In genomic region chr4:40264995-40265909, GRCh38 we compare ENCODE assay signal across 8 cellular contexts.
DNase-seq lines count a peak whose midpoint lies in the region; ATAC-seq, FAIRE-seq and TF ChIP-seq lines count a peak whose summit lies in the region.

No MANE protein-coding gene starts in this region.

- no peaks in the 10 kb centered on the region for H3K27me3 Mint-ChIP-seq in CD4-positive, alpha-beta memory T cell

- peak overlapping the region; percentile 42 to 78 (median 70) for H3K4me3 Mint-ChIP-seq in CD4-positive, alpha-beta memory T cell

- H3K36me3 ChIP-seq in CD4-positive, alpha-beta memory T cell (ENCODE audit: insufficient read depth, low read length), result no peaks in the 10 kb centered on the region
- H3K36me3 ChIP-seq in Peyer's patch (no peaks in the 10 kb centered on the region), WERI-Rb-1 (no peaks in the 10 kb centered on the region)

- peaks cover 26 to 54% (median 39%) of the 10 kb centered on the region in 4 donors for H3K4me1 Mint-ChIP-seq in CD4-positive, alpha-beta memory T cell

- POLR2A ChIA-PET in CD4-positive, alpha-beta memory T cell (lab: Charles Lee; ENCODE audit: partially characterized antibody), result interaction anchor here (0.9 to 1.4 kb wide), 7 partner anchors 9 to 70 kb away, joined by 3 to 7 read pairs (median 3); no protein-coding TSS in a partner anchor

- no peaks in the 10 kb centered on the region for H3K9me3 ChIP-seq in CD4-positive, alpha-beta memory T cell (ENCODE audit: control insufficient read depth in 1 of 2, low read length in 2 of 2)
- H3K9me3 ChIP-seq in Peyer's patch (no peaks in the 10 kb centered on the region), WERI-Rb-1 (ENCODE audit: severe bottlenecking) (no peaks in the 10 kb centered on the region)

- H3K4me1 ChIP-seq in CD4-positive, alpha-beta memory T cell (ENCODE audit: insufficient read depth, low read length), result peaks cover 26% of the 10 kb centered on the region
- H3K4me1 ChIP-seq in Peyer's patch, result peaks cover 0 to 7% (median 2%) of the 10 kb centered on the region in 4 donors

- CTCF ChIA-PET in CD4-positive, alpha-beta memory T cell (lab: Charles Lee; ENCODE audit: partially characterized antibody), result interaction anchor here (0.9 to 1.2 kb wide), 5 partner anchors 9 to 52 kb away, joined by 3 to 4 read pairs (median 3); no protein-coding TSS in a partner anchor

- DNase-seq in CD4-positive, alpha-beta memory T cell, result peak in 3 of 5 donors; percentile 51 to 63 (median 53)
- DNase-seq in Peyer's patch (peak in 2 of 3 donors; percentile 70 to 79), fibroblast of peridontal ligament (ENCODE audit: extremely low read depth) (peak; percentile 19), WERI-Rb-1 (no peak), D721Med (ENCODE audit: insufficient read length, low spot score) (no peak), urothelium cell line (ENCODE audit: low spot score) (no peak)
- DNase-seq in activated effector memory CD4-positive, alpha-beta T cell treated with Interleukin-2 at 50 U/mL for 16 hours, result no peak

- no peak overlapping the region for H3K4me3 ChIP-seq in CD4-positive, alpha-beta memory T cell (ENCODE audit: low read length in 2 of 2)
- no peak overlapping the region for H3K4me3 ChIP-seq in Peyer's patch
- no peak overlapping the region for H3K4me3 ChIP-seq in WERI-Rb-1 (ENCODE audit: low read depth, low read length)

- ATAC-seq in HG02610 (IDR thresholded peaks at IDR 0.05; ENCODE audit: unreplicated experiment), result peak; percentile 69

- no peak for TF ChIP-seq CTCF in Peyer's patch (IDR thresholded peaks at IDR 0.05)
- no peak for TF ChIP-seq CTCF in WERI-Rb-1 (IDR thresholded peaks at IDR 0.05; ENCODE audit: low read depth, low read length)
- TF ChIP-seq CTCF in D721Med (IDR thresholded peaks at IDR 0.05; ENCODE audit: insufficient read depth, missing control alignments), result no peak

- FAIRE-seq in D721Med (lab: Jason Lieb, UNC) (no peak), urothelium cell line (lab: Jason Lieb, UNC) (no peak)

- no peaks in the 10 kb centered on the region for H3K36me3 Mint-ChIP-seq in CD4-positive, alpha-beta memory T cell

- H3K27ac ChIP-seq in CD4-positive, alpha-beta memory T cell (ENCODE audit: low read depth, low read length), result peak overlapping the region; percentile 19
- H3K27ac ChIP-seq in Peyer's patch (peak overlapping the region; percentile 10 to 62 (median 35)), WERI-Rb-1 (no peak overlapping the region)

- peak overlapping the region; percentile 66 to 93 (median 85) for H3K27ac Mint-ChIP-seq in CD4-positive, alpha-beta memory T cell

- no peak for TF ChIP-seq POLR2A in Peyer's patch (IDR thresholded peaks at IDR 0.05)

- H3K9me3 Mint-ChIP-seq in CD4-positive, alpha-beta memory T cell, result no peaks in the 10 kb centered on the region

- intact Hi-C loops in CD4-positive, alpha-beta memory T cell (cut with micrococcal nuclease), result loop anchor here (1.0 to 5.0 kb wide), 2 partner anchors 18 to 42 kb away; no protein-coding TSS in a partner anchor

- H3K27me3 ChIP-seq in CD4-positive, alpha-beta memory T cell (ENCODE audit: insufficient read depth, low read length), result no peaks in the 10 kb centered on the region
- H3K27me3 ChIP-seq in Peyer's patch, result no peaks in the 10 kb centered on the region
- no peaks in the 10 kb centered on the region for H3K27me3 ChIP-seq in WERI-Rb-1 (ENCODE audit: insufficient read depth, low read depth, severe bottlenecking)

Comparison
In these comparisons a context has a peak if more than half of its experiments do, and no peak if none do; other contexts are left out.
1. DNase-seq: peak in CD4-positive, alpha-beta memory T cell (3 of 5), Peyer's patch (2 of 3) and fibroblast of peridontal ligament (single experiment); none in WERI-Rb-1 (single experiment), activated effector memory CD4-positive, alpha-beta T cell treated with Interleukin-2 at 50 U/mL for 16 hours (single experiment), D721Med (single experiment) and urothelium cell line (single experiment).